ENCODE assay signal across 16 cellular contexts in the genomic region with DNA sequence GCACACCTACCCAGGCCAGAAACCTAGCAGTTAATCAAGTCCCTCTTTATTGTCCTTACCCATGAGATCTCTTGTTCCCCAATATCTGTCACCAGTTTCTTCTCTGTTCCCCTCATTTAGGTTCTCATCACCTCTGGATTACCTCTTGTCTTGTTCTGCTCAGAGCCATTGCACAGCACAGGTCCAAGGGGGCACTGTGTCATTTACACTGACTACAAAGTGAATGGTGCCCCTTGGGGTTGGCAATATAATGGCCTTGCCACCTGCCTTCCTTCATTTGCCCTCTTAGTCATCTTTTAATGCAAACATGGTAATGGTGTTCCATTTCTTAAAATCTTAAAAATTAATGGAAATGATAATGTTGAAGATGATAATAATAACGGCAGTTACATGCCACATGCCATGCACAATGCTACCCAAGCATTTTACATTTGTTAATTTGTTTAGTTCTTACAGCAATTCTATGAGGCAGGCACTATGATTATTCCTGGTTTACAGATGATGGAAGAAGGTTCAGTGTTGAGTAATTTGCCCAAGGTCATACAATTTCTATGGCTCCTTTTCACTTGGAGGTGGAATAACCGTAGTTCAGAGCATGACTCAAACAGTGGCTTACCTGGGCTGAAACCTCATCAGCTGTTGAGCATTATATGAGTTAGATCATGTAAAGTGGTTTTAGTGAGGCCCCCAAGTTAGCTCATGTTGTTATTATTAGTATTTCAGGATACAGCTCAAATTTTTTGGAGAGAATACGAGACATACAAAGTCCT.
A peak's percentile ranks its signal among the peaks of the same experiment; 100 is the strongest.
DNase-seq lines count a peak whose midpoint lies in the region; FAIRE-seq and TF ChIP-seq lines count a peak whose summit lies in the region.
"Had no signal": no experiment of that assay in that cellular context is flagged by ENCODE, and none has a peak within 500 bp of the region (broad histone marks: within the 10 kb centered on the region; RNA-seq: fewer than 3 reads in every experiment).

No MANE protein-coding gene starts in this region.

- no peak overlapping the region for H2BK20ac ChIP-seq in H1 (ENCODE audit: low read length)

- H3K27me3 Mint-ChIP-seq in progenitor cell of endocrine pancreas = no peaks in the 10 kb centered on the region

- H3K36me3 Mint-ChIP-seq in progenitor cell of endocrine pancreas (ENCODE audit: insufficient read depth) = no peaks in the 10 kb centered on the region

- H2BK120ac ChIP-seq in H1 (replicated peaks; ENCODE audit: low read depth, low read length) = no peak overlapping the region

- H3K27ac Mint-ChIP-seq in progenitor cell of endocrine pancreas = peak overlapping the region; percentile 34
- H3K27ac Mint-ChIP-seq: HFFc6 had no signal

- no peaks in the 10 kb centered on the region for H3K36me3 ChIP-seq in Loucy (ENCODE audit: insufficient read depth, low read length)
- H3K36me3 ChIP-seq in H1 (ENCODE audit: control insufficient read depth in 2 of 4, insufficient read depth in 4 of 4, low read length in 3 of 4) = no peaks in the 10 kb centered on the region
- no peaks in the 10 kb centered on the region for H3K36me3 ChIP-seq in tibial nerve

- no peak overlapping the region for H3K18ac ChIP-seq in H1 (ENCODE audit: extremely low read depth, low read length)

- H3K4me1 ChIP-seq in Loucy (ENCODE audit: insufficient read depth, low read length, poor library complexity, severe bottlenecking) (peaks cover 7% of the 10 kb centered on the region), H1 (replicated peaks in 1 of 4; ENCODE audit: control insufficient read depth in 3 of 4, insufficient read depth in 4 of 4, low read length in 3 of 4) (peaks cover 0 to 3% (median 0%) of the 10 kb centered on the region in 4 experiments; a peak in 2 of 7 replicates), tibial nerve (peaks cover 0 to 26% (median 0%) of the 10 kb centered on the region in 4 donors)

- H3K14ac ChIP-seq in H1 (ENCODE audit: insufficient read length) = no peak overlapping the region

- H4K91ac ChIP-seq in H1 (replicated peaks; ENCODE audit: insufficient read length, low read length) = no peak overlapping the region

- no peaks in the 10 kb centered on the region for H3K9me3 Mint-ChIP-seq in progenitor cell of endocrine pancreas (ENCODE audit: low read depth)
- H3K9me3 Mint-ChIP-seq: HFFc6 had no signal

- H3K4me3 ChIP-seq in Loucy (ENCODE audit: low read length, poor library complexity, severe bottlenecking) (no peak overlapping the region), H1 (ENCODE audit: extremely low read depth in 1 of 4, insufficient read depth in 2 of 4, low read depth in 3 of 4, low read length in 4 of 4) (no peak overlapping the region), tibial nerve (no peak overlapping the region)

- no peak overlapping the region for H4K5ac ChIP-seq in H1 (ENCODE audit: insufficient read length, low read depth, low read length)

- H2AK5ac ChIP-seq in H1 (ENCODE audit: low read depth, low read length) = no peak overlapping the region

- no peaks in the 10 kb centered on the region for H3K9me2 ChIP-seq in Loucy (replicated peaks; ENCODE audit: low read depth, low read length)

- TF ChIP-seq CTCF in Loucy (conservative IDR thresholded peaks at IDR 0.05; ENCODE audit: low read length) (peak; percentile 43), H1 (IDR thresholded peaks at IDR 0.05; ENCODE audit: control extremely low read depth in 1 of 3, insufficient read depth in 1 of 3, low read depth in 1 of 3, low read length in 3 of 3) (peak; percentile 1 to 75 (median 26)), progenitor cell of endocrine pancreas (IDR thresholded peaks at IDR 0.05; ENCODE audit: unreplicated experiment) (no peak), tibial nerve (IDR thresholded peaks at IDR 0.05) (no peak)

- H3K79me1 ChIP-seq in H1 (ENCODE audit: low read depth, low read length) = no peaks in the 10 kb centered on the region

- CTCF ChIA-PET in H1 (lab: Charles Lee; ENCODE audit: partially characterized antibody) = interaction anchor here (0.5 to 8.3 kb wide), 9 partner anchors 54 to 1256 kb away, joined by 3 to 76 read pairs (median 3); a partner anchor contains a TSS

- H3K23ac ChIP-seq in H1 (ENCODE audit: insufficient read length) = no peak overlapping the region

- POLR2A ChIA-PET in H1 (lab: Charles Lee; ENCODE audit: partially characterized antibody) = interaction anchor here (0.7 to 1.1 kb wide), 2 partner anchors 117 to 258 kb away, joined by 3 to 5 read pairs; no protein-coding TSS in a partner anchor

- H3K4me1 Mint-ChIP-seq in progenitor cell of endocrine pancreas (ENCODE audit: low read depth) = peaks cover 22% of the 10 kb centered on the region

- no peaks in the 10 kb centered on the region for H3F3A ChIP-seq in Loucy (ENCODE audit: low read depth)

- WGBS in H1 (ENCODE audit: extremely low coverage in 1 of 2, insufficient coverage in 1 of 2, insufficient read length in 1 of 2, insufficient replicate concordance in 2 of 2, low coverage in 1 of 2, low lambda C conversion rate in 2 of 2, missing lambda C conversion rate in 1 of 2), 2 experiments = 95% methylated on average over 3 of the region's 3 CpGs; no CpG with 5 or more reads in 1 of the 2 experiments
- 89 to 99% methylated on average over 3 of the region's 3 CpGs for WGBS in tibial nerve, 2 donors

- H3K27ac ChIP-seq in H1 (ENCODE audit: low read depth, low read length) = no peak overlapping the region
- H3K27ac ChIP-seq in tibial nerve = no peak overlapping the region

- no peak overlapping the region for H3K56ac ChIP-seq in H1 (replicated peaks; ENCODE audit: insufficient read length, low read depth, low read length)

- no peak overlapping the region for H2BK15ac ChIP-seq in H1 (ENCODE audit: low read length)

- H3K4me3 Mint-ChIP-seq in progenitor cell of endocrine pancreas (ENCODE audit: low read depth) = no peak overlapping the region
- H3K4me3 Mint-ChIP-seq: HFFc6 had no signal

- H4K20me1 ChIP-seq in Loucy (ENCODE audit: insufficient read depth, low read length, poor library complexity, severe bottlenecking) = no peaks in the 10 kb centered on the region
- no peaks in the 10 kb centered on the region for H4K20me1 ChIP-seq in H1 (replicated peaks in 1 of 2; ENCODE audit: control insufficient read depth in 1 of 2, insufficient read depth in 2 of 2, low read length in 2 of 2)

- no peak overlapping the region for H3K4me2 ChIP-seq in Loucy (ENCODE audit: low read depth, low read length, poor library complexity, severe bottlenecking)
- no peak overlapping the region for H3K4me2 ChIP-seq in H1 (ENCODE audit: insufficient read depth in 1 of 2, low read depth in 2 of 2, low read length in 2 of 2)

- no peak for FAIRE-seq in H1 (lab: Jason Lieb, UNC)
- FAIRE-seq: A204.1 had no signal

- no peaks in the 10 kb centered on the region for H3K79me2 ChIP-seq in Loucy (ENCODE audit: insufficient read depth, low read length)
- H3K79me2 ChIP-seq in H1 (ENCODE audit: control insufficient read depth in 1 of 2, insufficient read depth in 2 of 2, low read length in 2 of 2) = no peaks in the 10 kb centered on the region

- H3K9ac ChIP-seq in Loucy (ENCODE audit: low read depth, low read length, poor library complexity, severe bottlenecking) (no peak overlapping the region), H1 (replicated peaks in 1 of 4; ENCODE audit: extremely low read depth in 1 of 4, low read depth in 3 of 4, low read length in 3 of 4) (no peak overlapping the region)

- H3K9me3 ChIP-seq in Loucy (ENCODE audit: insufficient read depth, low read depth, low read length) = no peaks in the 10 kb centered on the region
- no peaks in the 10 kb centered on the region for H3K9me3 ChIP-seq in H1 (ENCODE audit: insufficient read depth in 2 of 2, low read depth in 1 of 2, low read length in 1 of 2)
- peaks cover 0 to 5% (median 0%) of the 10 kb centered on the region in 4 donors for H3K9me3 ChIP-seq in tibial nerve

- no peak for TF ChIP-seq EP300 in H1 (IDR thresholded peaks at IDR 0.05; ENCODE audit: borderline replicate concordance in 1 of 2, low read depth in 2 of 2, low read length in 2 of 2)
- TF ChIP-seq EP300 in tibial nerve (IDR thresholded peaks at IDR 0.05) = no peak

- no peak overlapping the region for H2BK12ac ChIP-seq in H1 (ENCODE audit: low read depth, low read length)

- peak; percentile 41 to 51 for TF ChIP-seq RAD21 in H1 (IDR thresholded peaks at IDR 0.05 in 1 of 2, conservative IDR thresholded peaks at IDR 0.05 in 1 of 2; ENCODE audit: low read depth in 2 of 2, low read length in 2 of 2)

- H3K27me3 ChIP-seq in Loucy (ENCODE audit: insufficient read depth, low read length, poor library complexity, severe bottlenecking) = no peaks in the 10 kb centered on the region
- no peaks in the 10 kb centered on the region for H3K27me3 ChIP-seq in H1 (replicated peaks in 1 of 4; ENCODE audit: control insufficient read depth in 3 of 4, extremely low read depth in 1 of 4, insufficient read depth in 3 of 4, low read length in 3 of 4)
- no peaks in the 10 kb centered on the region for H3K27me3 ChIP-seq in tibial nerve

- TF ChIP-seq POLR2A in H1 (IDR thresholded peaks at IDR 0.05; ENCODE audit: control extremely low read depth in 1 of 2, low read depth in 2 of 2, low read length in 2 of 2) = no peak
- no peak for TF ChIP-seq POLR2A in tibial nerve (IDR thresholded peaks at IDR 0.05)

- H3K23me2 ChIP-seq in H1 (ENCODE audit: low read depth, low read length) = 0 out of 2 replicates have a peak, but pooled peaks cover 2% of the 10 kb centered on the region

- no peak overlapping the region for H4K8ac ChIP-seq in H1 (ENCODE audit: extremely low read depth, insufficient read depth, low read length)

- no peak overlapping the region for H3K4ac ChIP-seq in H1 (replicated peaks; ENCODE audit: insufficient read length, low read depth, low read length)

- no peak overlapping the region for H2AFZ ChIP-seq in Loucy (ENCODE audit: low read length)
- no peak overlapping the region for H2AFZ ChIP-seq in H1 (ENCODE audit: low read length)

- no peak overlapping the region for H2BK5ac ChIP-seq in H1 (ENCODE audit: low read depth, low read length)

- DNase-seq in NCI-H748 (lab: John Stamatoyannopoulos, UW; ENCODE audit: unreplicated experiment) = peak; percentile 8
- no peak for DNase-seq in NCI-H748 treated with DMSO at 0.1 percent for 48 hours (lab: John Stamatoyannopoulos, UW)
- no peak for DNase-seq in H1 (ENCODE audit: low read depth in 1 of 2, low spot score in 2 of 2)
- no peak for DNase-seq in progenitor cell of endocrine pancreas (ENCODE audit: low spot score, unreplicated experiment)
- no peak for DNase-seq in GF-D8 (lab: John Stamatoyannopoulos, UW)
- DNase-seq in tibial nerve (ENCODE audit: low spot score in 2 of 2) = no peak
- DNase-seq: C1 segment of cervical spinal cord, HFFc6, Kasumi-1, NCI-H1105, NCI-H1694, NCI-H2171, NCI-H446, SHP77 treated with DMSO at 0.1 percent for 48 hours had no signal

TF ChIP-seq in H1, 55 proteins besides CTCF, POLR2A, EP300 and RAD21 (continues in another document):
- TF ChIP-seq SUZ12 (IDR thresholded peaks at IDR 0.05; ENCODE audit: low read length) = no peak
- no peak for TF ChIP-seq PHF8 (conservative IDR thresholded peaks at IDR 0.05; ENCODE audit: low read depth, low read length)

Comparison
In these comparisons a context has a peak if more than half of its experiments do, and no peak if none do; other contexts are left out.
1. CTCF ChIP-seq: peak in Loucy (single experiment) and H1 (3 of 3); none in progenitor cell of endocrine pancreas (single experiment) and tibial nerve (0 of 5).